8 cellular contexts compared by ENCODE assay signal in the genomic region with DNA sequence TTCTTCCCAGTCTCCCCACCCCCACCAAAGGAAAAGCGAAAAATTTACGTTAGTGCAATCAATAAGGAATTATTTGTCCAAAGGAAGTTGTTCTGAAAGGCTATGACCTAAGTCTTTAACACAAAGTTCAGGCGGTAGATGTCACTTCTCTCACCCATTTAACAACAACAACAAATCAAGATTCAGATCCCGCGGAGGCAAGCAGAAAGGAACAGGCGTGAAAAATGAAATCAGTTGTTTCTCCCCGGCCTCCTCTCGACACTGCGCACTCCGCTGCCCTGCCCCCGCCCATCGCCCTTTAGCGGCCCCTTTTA. TPM values are rescaled to one million over a fixed set of nuclear protein-coding genes. Genes with fewer than 3 reads are reported as not detected.
DNase-seq lines count a peak whose midpoint lies in the region; ATAC-seq and TF ChIP-seq lines count a peak whose summit lies in the region.

No MANE protein-coding gene starts in this region.

- H3K36me3 ChIP-seq in colonic mucosa: no peaks in the 10 kb centered on the region
- no peaks in the 10 kb centered on the region for H3K36me3 ChIP-seq in muscle layer of duodenum (ENCODE audit: control insufficient read depth in 1 of 2, insufficient read depth in 2 of 2, low read length in 2 of 2)

- H3K36me3 Mint-ChIP-seq in activated CD4-positive, alpha-beta T cell treated with anti-CD3 and anti-CD28 coated beads for 36 hours (ENCODE audit: low read depth): no peaks in the 10 kb centered on the region

- H3K9me3 Mint-ChIP-seq in activated CD4-positive, alpha-beta T cell treated with anti-CD3 and anti-CD28 coated beads for 36 hours (ENCODE audit: low read depth): no peaks in the 10 kb centered on the region

- POLR2A ChIA-PET in activated CD4-positive, alpha-beta T cell treated with anti-CD3 and anti-CD28 coated beads for 36 hours (lab: Charles Lee): no interaction called here

- peaks cover 51% of the 10 kb centered on the region for H3K27me3 Mint-ChIP-seq in activated CD4-positive, alpha-beta T cell treated with anti-CD3 and anti-CD28 coated beads for 36 hours

- no peaks in the 10 kb centered on the region for H3K27me3 ChIP-seq in colonic mucosa
- no peaks in the 10 kb centered on the region for H3K27me3 ChIP-seq in muscle layer of duodenum (ENCODE audit: low read depth, low read length)

- peak; percentile 65 for ATAC-seq in activated CD4-positive, alpha-beta T cell treated with anti-CD3 and anti-CD28 coated beads for 36 hours
- ATAC-seq in HG02798 (IDR thresholded peaks at IDR 0.05; ENCODE audit: poor library complexity, unreplicated experiment): no peak

- peaks cover 7% of the 10 kb centered on the region for H3K4me1 Mint-ChIP-seq in activated CD4-positive, alpha-beta T cell treated with anti-CD3 and anti-CD28 coated beads for 36 hours

- H3K9me3 ChIP-seq in colonic mucosa: no peaks in the 10 kb centered on the region
- no peaks in the 10 kb centered on the region for H3K9me3 ChIP-seq in muscle layer of duodenum (ENCODE audit: control insufficient read depth in 1 of 2, low read length in 2 of 2)

- peak overlapping the region; percentile 68 to 71 for H3K9ac ChIP-seq in colonic mucosa (ENCODE audit: low read depth in 2 of 2, low read length in 2 of 2)

- H3K27ac Mint-ChIP-seq in activated CD4-positive, alpha-beta T cell treated with anti-CD3 and anti-CD28 coated beads for 36 hours: no peak overlapping the region

- H3K27ac ChIP-seq in colonic mucosa (peak overlapping the region; percentile 94), muscle layer of duodenum (ENCODE audit: low read length) (peak overlapping the region; percentile 79)

- H3K4me3 Mint-ChIP-seq in activated CD4-positive, alpha-beta T cell treated with anti-CD3 and anti-CD28 coated beads for 36 hours: peak overlapping the region; percentile 66

- H3K4me1 ChIP-seq in colonic mucosa: no peaks in the 10 kb centered on the region
- peaks cover 0 to 22% of the 10 kb centered on the region in 2 donors for H3K4me1 ChIP-seq in muscle layer of duodenum (ENCODE audit: control insufficient read depth in 1 of 2, insufficient read depth in 2 of 2, low read length in 2 of 2)

- H3K4me3 ChIP-seq in colonic mucosa (peak overlapping the region; percentile 75), muscle layer of duodenum (ENCODE audit: low read depth in 1 of 2, low read length in 2 of 2) (peak overlapping the region; percentile 80 to 83)

- intact Hi-C loops in activated CD4-positive, alpha-beta T cell treated with anti-CD3 and anti-CD28 coated beads for 36 hours (cut with DNase I, micrococcal nuclease): no loop called here
- intact Hi-C loops in colonic mucosa (cut with DNase I): no loop called here

- CTCF ChIA-PET in activated CD4-positive, alpha-beta T cell treated with anti-CD3 and anti-CD28 coated beads for 36 hours (lab: Charles Lee): no interaction called here

- no peak for TF ChIP-seq CTCF in colonic mucosa (IDR thresholded peaks at IDR 0.05)

- peak; percentile 64 for DNase-seq in activated CD4-positive, alpha-beta T cell treated with anti-CD3 and anti-CD28 coated beads for 36 hours
- DNase-seq in activated CD4-positive, alpha-beta T cell treated with anti-CD3 and anti-CD28 coated beads, Interleukin-2, amount 50 U/mL, for 1 hour: no peak
- peak; percentile 52 to 53 for DNase-seq in Kasumi-1 (lab: John Stamatoyannopoulos, UW)
- no peak for DNase-seq in colonic mucosa
- DNase-seq in NCI-H774 (lab: John Stamatoyannopoulos, UW): no peak
- no peak for DNase-seq in NK-92 treated with Interleukin-12 subunit alpha and Interleukin-12 subunit beta, amount 100 ng/mL, for 24 hours (lab: John Stamatoyannopoulos, UW)

RNA-seq across cellular contexts. Expression of a gene that starts 1.4 kb away (rescaled TPM):
- total RNA-seq in activated CD4-positive, alpha-beta T cell treated with anti-CD3 and anti-CD28 coated beads for 36 hours: under 1 TPM; 0.32 to 0.48 TPM
- total RNA-seq in colonic mucosa: 10 to 100 TPM in 1 of 2 donors, 1 to 10 TPM in 1; 3.9 to 11.8 TPM

Comparison
In these comparisons a context has a peak if more than half of its experiments do, and no peak if none do; other contexts are left out.
1. DNase-seq: peak in activated CD4-positive, alpha-beta T cell treated with anti-CD3 and anti-CD28 coated beads for 36 hours (single experiment) and Kasumi-1 (2 of 2); none in activated CD4-positive, alpha-beta T cell treated with anti-CD3 and anti-CD28 coated beads, Interleukin-2, amount 50 U/mL, for 1 hour (single experiment), colonic mucosa (single experiment), NCI-H774 (single experiment) and NK-92 treated with Interleukin-12 subunit alpha and Interleukin-12 subunit beta, amount 100 ng/mL, for 24 hours (single experiment).